1 cellular context compared by ENCODE assay signal in the genomic region with DNA sequence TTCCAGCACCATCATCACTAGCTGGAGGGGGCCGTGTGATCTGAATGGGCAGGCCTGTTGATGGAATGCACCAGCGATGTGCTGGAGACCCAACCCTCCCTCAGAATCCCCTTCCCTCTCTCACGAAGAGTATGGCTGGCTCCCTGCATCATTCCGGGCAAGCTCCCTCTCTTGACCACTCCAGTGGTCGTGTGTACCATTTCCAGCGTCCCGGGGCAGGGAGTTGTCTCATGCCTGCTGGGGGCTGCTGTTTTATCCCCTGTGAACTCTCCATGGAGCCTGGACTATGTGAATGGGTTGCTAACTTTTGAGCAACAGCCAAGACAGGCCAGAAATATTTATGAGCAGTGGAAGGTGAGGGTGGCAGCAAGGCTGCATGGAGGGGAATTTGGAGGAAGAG.
TF ChIP-seq lines count a peak whose summit lies in the region.

No MANE protein-coding gene starts in this region.

TF ChIP-seq in GM23338, 12 proteins besides CTCF, POLR2A, EP300 and RAD21 (continued from another document):
- TF ChIP-seq, protein P1, sequence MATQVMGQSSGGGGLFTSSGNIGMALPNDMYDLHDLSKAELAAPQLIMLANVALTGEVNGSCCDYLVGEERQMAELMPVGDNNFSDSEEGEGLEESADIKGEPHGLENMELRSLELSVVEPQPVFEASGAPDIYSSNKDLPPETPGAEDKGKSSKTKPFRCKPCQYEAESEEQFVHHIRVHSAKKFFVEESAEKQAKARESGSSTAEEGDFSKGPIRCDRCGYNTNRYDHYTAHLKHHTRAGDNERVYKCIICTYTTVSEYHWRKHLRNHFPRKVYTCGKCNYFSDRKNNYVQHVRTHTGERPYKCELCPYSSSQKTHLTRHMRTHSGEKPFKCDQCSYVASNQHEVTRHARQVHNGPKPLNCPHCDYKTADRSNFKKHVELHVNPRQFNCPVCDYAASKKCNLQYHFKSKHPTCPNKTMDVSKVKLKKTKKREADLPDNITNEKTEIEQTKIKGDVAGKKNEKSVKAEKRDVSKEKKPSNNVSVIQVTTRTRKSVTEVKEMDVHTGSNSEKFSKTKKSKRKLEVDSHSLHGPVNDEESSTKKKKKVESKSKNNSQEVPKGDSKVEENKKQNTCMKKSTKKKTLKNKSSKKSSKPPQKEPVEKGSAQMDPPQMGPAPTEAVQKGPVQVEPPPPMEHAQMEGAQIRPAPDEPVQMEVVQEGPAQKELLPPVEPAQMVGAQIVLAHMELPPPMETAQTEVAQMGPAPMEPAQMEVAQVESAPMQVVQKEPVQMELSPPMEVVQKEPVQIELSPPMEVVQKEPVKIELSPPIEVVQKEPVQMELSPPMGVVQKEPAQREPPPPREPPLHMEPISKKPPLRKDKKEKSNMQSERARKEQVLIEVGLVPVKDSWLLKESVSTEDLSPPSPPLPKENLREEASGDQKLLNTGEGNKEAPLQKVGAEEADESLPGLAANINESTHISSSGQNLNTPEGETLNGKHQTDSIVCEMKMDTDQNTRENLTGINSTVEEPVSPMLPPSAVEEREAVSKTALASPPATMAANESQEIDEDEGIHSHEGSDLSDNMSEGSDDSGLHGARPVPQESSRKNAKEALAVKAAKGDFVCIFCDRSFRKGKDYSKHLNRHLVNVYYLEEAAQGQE (IDR thresholded peaks at IDR 0.05; ENCODE audit: unreplicated experiment): no peak
- TF ChIP-seq JUNB (IDR thresholded peaks at IDR 0.05; ENCODE audit: unreplicated experiment) (no peak), POLR2AphosphoS5 (IDR thresholded peaks at IDR 0.05; ENCODE audit: low read depth) (no peak), ZNF331 (CRISPR knock-in tag; IDR thresholded peaks at IDR 0.05; ENCODE audit: low read depth) (no peak), STAT1 (IDR thresholded peaks at IDR 0.05; ENCODE audit: unreplicated experiment) (no peak), ZNF114 (CRISPR knock-in tag; IDR thresholded peaks at IDR 0.05) (no peak), EZH2phosphoT487 (IDR thresholded peaks at IDR 0.05; ENCODE audit: unreplicated experiment) (no peak), EZH2 (IDR thresholded peaks at IDR 0.05; ENCODE audit: low read depth, unreplicated experiment) (no peak), CREB1 (CRISPR knock-in tag; IDR thresholded peaks at IDR 0.05; ENCODE audit: low read depth) (no peak), NANOG (IDR thresholded peaks at IDR 0.05; ENCODE audit: borderline replicate concordance) (no peak)
- TF ChIP-seq, protein P2, sequence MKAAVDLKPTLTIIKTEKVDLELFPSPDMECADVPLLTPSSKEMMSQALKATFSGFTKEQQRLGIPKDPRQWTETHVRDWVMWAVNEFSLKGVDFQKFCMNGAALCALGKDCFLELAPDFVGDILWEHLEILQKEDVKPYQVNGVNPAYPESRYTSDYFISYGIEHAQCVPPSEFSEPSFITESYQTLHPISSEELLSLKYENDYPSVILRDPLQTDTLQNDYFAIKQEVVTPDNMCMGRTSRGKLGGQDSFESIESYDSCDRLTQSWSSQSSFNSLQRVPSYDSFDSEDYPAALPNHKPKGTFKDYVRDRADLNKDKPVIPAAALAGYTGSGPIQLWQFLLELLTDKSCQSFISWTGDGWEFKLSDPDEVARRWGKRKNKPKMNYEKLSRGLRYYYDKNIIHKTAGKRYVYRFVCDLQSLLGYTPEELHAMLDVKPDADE (IDR thresholded peaks at IDR 0.05): no peak
